ENCODE assay signal across 8 cellular contexts in genomic region chr17:39754958-39755549, GRCh38. TPM values are rescaled to one million over a fixed set of nuclear protein-coding genes. Genes with fewer than 3 reads are reported as not detected.
DNase-seq lines count a peak whose midpoint lies in the region; FAIRE-seq and TF ChIP-seq lines count a peak whose summit lies in the region.

No MANE protein-coding gene starts in this region.

- no peaks in the 10 kb centered on the region for H3K9me2 ChIP-seq in Karpas-422 (replicated peaks; ENCODE audit: insufficient read depth, low read length)

- H3K79me2 ChIP-seq in Karpas-422 (ENCODE audit: low read length) = no peaks in the 10 kb centered on the region

- H3K9ac ChIP-seq in Karpas-422 (ENCODE audit: low read length) = peak overlapping the region; percentile 99

- CTCF ChIA-PET in BJ (lab: Yijun Ruan, JAX) = interaction anchor here (0.8 to 3.0 kb wide), 8 partner anchors 8 to 201 kb away, joined by 3 to 26 read pairs (median 4); partner anchors contain the start of gene MIEN1

- H3K36me3 ChIP-seq in BJ (ENCODE audit: control insufficient read depth, insufficient read depth, low read length) = no peaks in the 10 kb centered on the region
- no peaks in the 10 kb centered on the region for H3K36me3 ChIP-seq in Karpas-422 (ENCODE audit: insufficient read depth, low read length)
- H3K36me3 ChIP-seq in bronchial epithelial cell (ENCODE audit: control insufficient read depth, insufficient read depth, low read length) = no peaks in the 10 kb centered on the region

- no peak for DNase-seq in BJ (ENCODE audit: low read depth)
- no peak for DNase-seq in Karpas-422
- no peak for DNase-seq in bronchial epithelial cell (ENCODE audit: low read depth)
- peak; percentile 89 for DNase-seq in mesenteric fat pad (ENCODE audit: low spot score)
- DNase-seq in ureter (ENCODE audit: low spot score) = peak; percentile 56
- DNase-seq in NCI-H2227 (lab: John Stamatoyannopoulos, UW; ENCODE audit: unreplicated experiment) = no peak
- no peak for DNase-seq in LoVo (ENCODE audit: low spot score)
- no peak for DNase-seq in NCI-H446 treated with DMSO at 0.1 percent for 48 hours (lab: John Stamatoyannopoulos, UW)

- H3K27ac ChIP-seq in Karpas-422 (ENCODE audit: low read length) = peak overlapping the region; percentile 100

- peaks cover 72% of the 10 kb centered on the region for H3K4me1 ChIP-seq in Karpas-422 (ENCODE audit: low read length)

- TF ChIP-seq CTCF in BJ (IDR thresholded peaks at IDR 0.05; ENCODE audit: insufficient read depth, low read depth, low read length) (no peak), bronchial epithelial cell (IDR thresholded peaks at IDR 0.05; ENCODE audit: insufficient read depth, low read length, severe bottlenecking) (no peak)

- no peaks in the 10 kb centered on the region for H3K9me3 ChIP-seq in Karpas-422 (ENCODE audit: low read length)

- H3K4me3 ChIP-seq in BJ (ENCODE audit: low read depth, low read length) = peak overlapping the region; percentile 59
- H3K4me3 ChIP-seq in Karpas-422 (ENCODE audit: low read length) = peak overlapping the region; percentile 71
- peak overlapping the region; percentile 70 for H3K4me3 ChIP-seq in bronchial epithelial cell (ENCODE audit: low read depth, low read length)

- H3K4me2 ChIP-seq in Karpas-422 (ENCODE audit: low read depth, low read length, poor library complexity, severe bottlenecking) = peak overlapping the region; percentile 98

- H3K27me3 ChIP-seq in BJ (ENCODE audit: control insufficient read depth, insufficient read depth, low read length) (peaks cover 4% of the 10 kb centered on the region), Karpas-422 (ENCODE audit: low read length) (no peaks in the 10 kb centered on the region), bronchial epithelial cell (ENCODE audit: control insufficient read depth, insufficient read depth, low read length) (peaks cover 6% of the 10 kb centered on the region)

- POLR2A ChIA-PET in BJ (lab: Charles Lee) = no interaction called here

- no peaks in the 10 kb centered on the region for H4K20me1 ChIP-seq in Karpas-422 (ENCODE audit: insufficient read depth, low read depth, low read length)

- no peak overlapping the region for H2AFZ ChIP-seq in Karpas-422 (ENCODE audit: low read length)

- FAIRE-seq in bronchial epithelial cell (lab: Jason Lieb, UNC) = no peak

RNA-seq across cellular contexts. Expression of gene GRB7, which starts 17.3 kb away (rescaled TPM):
- polyA plus RNA-seq in BJ (2011; rRNA removed) = 0.09 and 0.23 TPM in 2 replicates
- 0.21 TPM in 1 of 2 replicates, not detected in the other for polyA minus RNA-seq in BJ (2011; rRNA and poly(A)+ RNA removed)
- 0.18 and 1.5 TPM in 2 replicates for total RNA-seq in Karpas-422 (2014; rRNA removed; shearing (Covaris generic); ENCODE audit: low replicate concordance)
- total RNA-seq in bronchial epithelial cell (9.0 and 14.0 TPM in 2 replicates), mesenteric fat pad (0.29 TPM), ureter (37.4 TPM)

RNA-seq across cellular contexts. Expression of gene MIEN1, which starts 24.7 kb away (rescaled TPM):
- 61.4 and 78.9 TPM in 2 replicates for polyA plus RNA-seq in BJ (2011; rRNA removed)
- polyA minus RNA-seq in BJ (2011; rRNA and poly(A)+ RNA removed) = 16.9 and 28.9 TPM in 2 replicates
- 77.8 and 78.6 TPM in 2 replicates for total RNA-seq in Karpas-422 (2014; rRNA removed; shearing (Covaris generic); ENCODE audit: low replicate concordance)
- 26.6 and 34.1 TPM in 2 replicates for total RNA-seq in bronchial epithelial cell
- total RNA-seq in mesenteric fat pad = 36.4 TPM
- total RNA-seq in ureter = 49.2 TPM

RNA-seq across cellular contexts. Expression of gene ERBB2, which starts 55.2 kb away (rescaled TPM):
- 22.8 and 35.4 TPM in 2 replicates for polyA plus RNA-seq in BJ (2011; rRNA removed)
- polyA minus RNA-seq in BJ (2011; rRNA and poly(A)+ RNA removed) = 59.3 and 76.4 TPM in 2 replicates
- total RNA-seq in Karpas-422 (2014; rRNA removed; shearing (Covaris generic); ENCODE audit: low replicate concordance) = 7.3 and 10.9 TPM in 2 replicates
- total RNA-seq in bronchial epithelial cell (32.1 and 62.3 TPM in 2 replicates), mesenteric fat pad (21.9 TPM), ureter (278 TPM)

Comparison
In these comparisons a context has a peak if more than half of its experiments do, and no peak if none do; other contexts are left out.
1. DNase-seq: peak in mesenteric fat pad (single experiment) and ureter (single experiment); none in BJ (single experiment), Karpas-422 (single experiment), bronchial epithelial cell (single experiment), NCI-H2227 (single experiment), LoVo (single experiment) and NCI-H446 treated with DMSO at 0.1 percent for 48 hours (single experiment).
2. Peak in every context shown above with its lines, with median percentiles within 50 percentile points of each other: H3K4me3 ChIP-seq.